9 cellular contexts compared by ENCODE assay signal in the genomic region with DNA sequence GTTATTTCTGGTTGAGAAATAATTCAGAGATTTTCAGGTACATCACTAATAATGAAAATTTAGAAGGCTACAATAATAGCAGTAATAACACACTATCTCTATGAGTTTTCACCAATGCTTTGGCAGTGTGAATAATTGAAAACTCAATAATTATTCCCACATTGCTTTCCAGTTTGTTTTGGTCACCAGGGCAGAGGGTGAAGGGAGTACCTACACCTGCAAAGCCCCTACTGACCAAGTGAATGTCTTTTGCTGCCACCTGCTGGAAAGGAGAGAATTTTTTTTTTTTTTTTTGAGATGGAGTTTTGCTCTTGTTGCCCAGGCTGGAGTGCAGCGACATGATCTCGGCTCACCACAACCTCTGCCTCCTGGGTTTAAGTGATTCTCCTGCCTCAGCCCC.
DNase-seq lines count a peak whose midpoint lies in the region; ATAC-seq and TF ChIP-seq lines count a peak whose summit lies in the region.
"Had no signal": no experiment of that assay in that cellular context is flagged by ENCODE, and none has a peak within 500 bp of the region (broad histone marks: within the 10 kb centered on the region; RNA-seq: fewer than 3 reads in every experiment).

No MANE protein-coding gene starts in this region.

- POLR2A ChIA-PET in AG04449 (lab: Yijun Ruan, JAX): no interaction called here

- CTCF ChIA-PET in AG04449 (lab: Yijun Ruan, JAX): interaction anchor here (0.7 to 2.7 kb wide), 6 partner anchors 8 to 41 kb away, joined by 3 to 17 read pairs (median 4); no protein-coding TSS in a partner anchor

- no peak for DNase-seq in AG04449 (ENCODE audit: low read depth, low spot score)
- no peak for DNase-seq in GM13976 (ENCODE audit: low spot score)
- peak; percentile 82 for DNase-seq in NCI-H69 (lab: John Stamatoyannopoulos, UW)
- DNase-seq in epithelial cell of esophagus (ENCODE audit: low read depth): peak; percentile 26
- DNase-seq in D341Med (ENCODE audit: low spot score): no peak
- DNase-seq in globus pallidus (ENCODE audit: low spot score): no peak
- no peak for DNase-seq in AG08395 (ENCODE audit: low spot score)
- DNase-seq: activated effector memory CD4-positive, alpha-beta T cell treated with anti-CD3 and anti-CD28 coated beads, Interleukin-2, amount 50 U/mL, for 16 hours had no signal

- H3K4me3 ChIP-seq in AG04449 (ENCODE audit: low read depth, low read length) (no peak overlapping the region), epithelial cell of esophagus (ENCODE audit: low read length) (no peak overlapping the region)

- TF ChIP-seq CTCF in AG04449 (IDR thresholded peaks at IDR 0.05; ENCODE audit: insufficient read depth, low read length, missing control alignments) (peak; percentile 0), GM13976 (IDR thresholded peaks at IDR 0.05; ENCODE audit: borderline replicate concordance, control extremely low read depth, extremely low read depth, insufficient read depth, missing control alignments) (peak; percentile 16), epithelial cell of esophagus (IDR thresholded peaks at IDR 0.05; ENCODE audit: insufficient read depth, low read depth, low read length, missing control alignments) (peak; percentile 49)

- in situ Hi-C loops in GM13976 (cut with MboI; ENCODE audit: low sequenced_read_pairs, unreplicated experiment): no loop called here

- no peak for ATAC-seq in GM21786 (IDR thresholded peaks at IDR 0.05; ENCODE audit: unreplicated experiment)

Comparison
In these comparisons a context has a peak if more than half of its experiments do, and no peak if none do; other contexts are left out.
1. DNase-seq: peak in NCI-H69 (single experiment) and epithelial cell of esophagus (single experiment); none in AG04449 (single experiment), GM13976 (single experiment), D341Med (single experiment), globus pallidus (single experiment) and AG08395 (single experiment).
2. Peak in every context shown above with its lines, with median percentiles within 50 percentile points of each other: CTCF ChIP-seq.